Comparison of ENCODE assay signal across 21 cellular contexts in the genomic region with DNA sequence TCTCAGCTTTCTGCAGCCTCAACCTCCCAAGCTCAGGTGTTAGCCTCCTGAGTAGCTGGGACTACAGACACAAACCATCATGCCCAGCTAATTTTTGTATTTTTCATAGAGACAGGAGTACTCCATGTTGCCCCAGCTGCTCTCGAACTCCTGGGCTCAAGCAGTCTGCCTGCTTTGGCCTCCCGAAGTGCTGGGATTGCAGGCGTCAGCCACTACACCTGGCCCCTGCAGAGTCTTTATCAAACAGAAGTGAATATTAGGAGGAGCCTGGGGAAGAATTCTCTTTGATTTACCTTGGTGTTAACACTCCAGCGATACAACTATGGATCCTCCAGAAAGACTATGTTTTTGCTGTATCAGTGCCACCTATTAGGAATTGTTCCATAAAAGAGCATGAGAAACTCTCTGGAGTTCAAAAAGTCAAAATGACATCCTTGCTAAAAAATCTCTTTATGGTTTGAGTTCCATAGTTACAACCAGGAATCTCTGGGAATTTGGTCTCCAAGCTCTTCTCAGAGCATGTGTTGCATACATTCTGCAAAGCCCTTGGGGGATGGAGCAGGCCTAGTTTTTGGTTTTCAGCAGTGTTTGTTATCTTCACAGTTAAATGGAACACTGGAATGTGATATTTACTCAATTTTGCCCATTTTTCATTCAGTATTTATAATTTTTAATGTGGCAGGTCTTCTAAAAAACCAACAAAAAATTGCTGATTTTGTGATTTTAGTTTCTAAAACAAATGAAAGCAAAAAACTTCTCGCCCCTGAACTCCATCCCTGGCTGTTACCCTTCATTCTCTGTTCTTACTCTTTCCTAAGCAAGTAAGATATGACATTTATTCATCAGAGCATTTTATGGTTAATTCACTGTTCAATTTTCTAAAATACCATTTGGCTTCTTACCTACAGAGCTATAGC.
A peak's percentile ranks its signal among the peaks of the same experiment; 100 is the strongest.
DNase-seq lines count a peak whose midpoint lies in the region; ATAC-seq and TF ChIP-seq lines count a peak whose summit lies in the region.
"Had no signal": no experiment of that assay in that cellular context is flagged by ENCODE, and none has a peak within 500 bp of the region (broad histone marks: within the 10 kb centered on the region; RNA-seq: fewer than 3 reads in every experiment).

No MANE protein-coding gene starts in this region.

- peak overlapping the region; percentile 88 for H3K27ac Mint-ChIP-seq in osteocyte (ENCODE audit: unreplicated experiment)
- H3K27ac Mint-ChIP-seq: activated B cell treated with CpG ODN at 0.5 μM for 24 hours; T-helper 1 cell treated with Interleukin-12 subunit alpha and Interleukin-12 subunit beta and Interleukin-4 antibody, amounts not matched to agents 30 μg/mL and 1 μg/mL, for 36 hours had no signal

- H3K4me1 Mint-ChIP-seq in osteocyte (ENCODE audit: unreplicated experiment): peaks cover 55% of the 10 kb centered on the region
- H3K4me1 Mint-ChIP-seq: activated B cell treated with CpG ODN at 0.5 μM for 24 hours had no signal

- H3K9ac ChIP-seq in SK-N-MC (ENCODE audit: insufficient read length): no peak overlapping the region

- no peak for TF ChIP-seq CTCF in osteocyte (IDR thresholded peaks at IDR 0.05)
- no peak for TF ChIP-seq CTCF in ovary (IDR thresholded peaks at IDR 0.05)

- WGBS in ovary, 3 donors: 64 to 73% (median 66%) methylated on average over 5 of the region's 5 CpGs

- H3K4me3 Mint-ChIP-seq in osteocyte (ENCODE audit: unreplicated experiment): no peak overlapping the region
- H3K4me3 Mint-ChIP-seq: activated B cell treated with CpG ODN at 0.5 μM for 24 hours; CD14-positive monocyte; T-helper 1 cell treated with Interleukin-12 subunit alpha and Interleukin-12 subunit beta and Interleukin-4 antibody, amounts not matched to agents 30 μg/mL and 1 μg/mL, for 36 hours had no signal

- H3K36me3 ChIP-seq in SK-N-MC (ENCODE audit: insufficient read depth, low read length) (peaks cover 4% of the 10 kb centered on the region), ovary (no peaks in the 10 kb centered on the region)

- H3K9me3 ChIP-seq in SK-N-MC (ENCODE audit: low read depth, low read length) (peaks cover 7% of the 10 kb centered on the region; the same call in 1 of the 2 replicates), ovary (no peaks in the 10 kb centered on the region)

- H3K9me3 Mint-ChIP-seq in osteocyte (ENCODE audit: unreplicated experiment): peaks cover 5% of the 10 kb centered on the region
- H3K9me3 Mint-ChIP-seq: activated B cell treated with CpG ODN at 0.5 μM for 24 hours; T-helper 1 cell treated with Interleukin-12 subunit alpha and Interleukin-12 subunit beta and Interleukin-4 antibody, amounts not matched to agents 30 μg/mL and 1 μg/mL, for 36 hours had no signal

- H3K27ac ChIP-seq in SK-N-MC (peak overlapping the region; percentile 63), ovary (no peak overlapping the region)

- peaks cover 8% of the 10 kb centered on the region for H3K4me1 ChIP-seq in ovary (ENCODE audit: insufficient read depth)

- H3K27me3 ChIP-seq in ovary: no peaks in the 10 kb centered on the region

- no peaks in the 10 kb centered on the region for H3K27me3 Mint-ChIP-seq in osteocyte (ENCODE audit: unreplicated experiment)
- H3K27me3 Mint-ChIP-seq: activated B cell treated with CpG ODN at 0.5 μM for 24 hours had no signal

- intact Hi-C loops in ovary (cut with DNase I): no loop called here

- H3K4me3 ChIP-seq in SK-N-MC: 0 out of 2 replicates have a peak overlapping the region, but pooled peaks have one; percentile 7
- H3K4me3 ChIP-seq in ovary: no peak overlapping the region

- DNase-seq in EL: peak; percentile 70
- DNase-seq in SK-N-MC (ENCODE audit: low read depth, low spot score): no peak
- peak; percentile 51 for DNase-seq in fibroblast of gingiva (ENCODE audit: low read depth)
- DNase-seq in osteocyte (ENCODE audit: extremely low spot score, unreplicated experiment): no peak
- DNase-seq in ovary: no peak
- DNase-seq: activated B cell treated with CpG ODN at 0.5 μM for 24 hours; activated effector memory CD4-positive, alpha-beta T cell treated with Interleukin-2 at 50 U/mL for 16 hours; anterior cingulate cortex; cortex of kidney; DMS79 treated with DMSO at 0.1 percent for 48 hours; Kasumi-1; midbrain; NCI-H1436 treated with DMSO at 0.1 percent for 48 hours; NCI-H226; NK-92 treated with Interleukin-12 subunit alpha and Interleukin-12 subunit beta, amount 100 ng/mL, for 24 hours; nucleus accumbens; small intestine had no signal

- TF ChIP-seq EP300 in ovary (IDR thresholded peaks at IDR 0.05): no peak

- TF ChIP-seq POLR2A in ovary (IDR thresholded peaks at IDR 0.05): no peak

- no peak for ATAC-seq in HG03469 (IDR thresholded peaks at IDR 0.05; ENCODE audit: unreplicated experiment)
- ATAC-seq in HG02610 (IDR thresholded peaks at IDR 0.05; ENCODE audit: unreplicated experiment): no peak

- H3K36me3 Mint-ChIP-seq in osteocyte (ENCODE audit: unreplicated experiment): peaks cover 12% of the 10 kb centered on the region

Comparison
In these comparisons a context has a peak if more than half of its experiments do, and no peak if none do; other contexts are left out.
1. DNase-seq: peak in EL (single experiment) and fibroblast of gingiva (single experiment); none in SK-N-MC (single experiment), osteocyte (single experiment) and ovary (0 of 5).